Comparison of ENCODE assay signal across 23 cellular contexts in genomic region chr13:24890256-24890655, GRCh38.
DNase-seq lines count a peak whose midpoint lies in the region; ATAC-seq, FAIRE-seq and TF ChIP-seq lines count a peak whose summit lies in the region.
"Had no signal": no experiment of that assay in that cellular context is flagged by ENCODE, and none has a peak within 500 bp of the region (broad histone marks: within the 10 kb centered on the region; RNA-seq: fewer than 3 reads in every experiment).

No MANE protein-coding gene starts in this region.

- peak; percentile 9 for FAIRE-seq in GM12891 (lab: Jason Lieb, UNC)
- FAIRE-seq: A549, GM12892, H1 had no signal

- H3K27me3 ChIP-seq in esophagus muscularis mucosa = no peaks in the 10 kb centered on the region
- no peaks in the 10 kb centered on the region for H3K27me3 ChIP-seq in neuronal stem cell (ENCODE audit: control insufficient read depth in 3 of 3, insufficient read depth in 3 of 3, low read depth in 1 of 3, low read length in 3 of 3)

- peaks cover 4% of the 10 kb centered on the region for H3K79me1 ChIP-seq in neuronal stem cell (ENCODE audit: low read depth, low read length)

- H3K14ac ChIP-seq in neuronal stem cell (ENCODE audit: low read length) = peak overlapping the region; percentile 2

- 100% methylated on average over 7 of the region's 7 CpGs for WGBS in esophagus muscularis mucosa
- no CpG with 5 or more reads among the region's 7 CpGs for WGBS in neuronal stem cell (ENCODE audit: extremely low coverage in 2 of 2, insufficient read length in 2 of 2, insufficient replicate concordance in 1 of 2), 2 donors

- H3K27ac ChIP-seq in esophagus muscularis mucosa (replicated peaks in 1 of 4) = no peak overlapping the region
- H3K27ac ChIP-seq in neuronal stem cell (replicated peaks; ENCODE audit: low read length) = no peak overlapping the region
- H3K27ac ChIP-seq: A549, GM23248 had no signal

- no peak overlapping the region for H2BK15ac ChIP-seq in neuronal stem cell (ENCODE audit: low read length)

- H3K4me1 ChIP-seq in esophagus muscularis mucosa (no peaks in the 10 kb centered on the region), neuronal stem cell (ENCODE audit: control insufficient read depth in 2 of 2, insufficient read depth in 1 of 2, low read depth in 1 of 2, low read length in 2 of 2) (no peaks in the 10 kb centered on the region)
- H3K4me1 ChIP-seq: A549 had no signal

- H3K4ac ChIP-seq in neuronal stem cell (ENCODE audit: low read length) = no peak overlapping the region

- DNase-seq in GM12891 (ENCODE audit: insufficient read length, low spot score) = no peak
- peak; percentile 62 for DNase-seq in esophagus muscularis mucosa (ENCODE audit: extremely low spot score)
- DNase-seq in neuronal stem cell (ENCODE audit: low spot score) = no peak
- DNase-seq in effector CD4-positive, alpha-beta T cell = no peak
- no peak for DNase-seq in NCI-H2196 treated with DMSO at 0.1 percent for 48 hours (lab: John Stamatoyannopoulos, UW; ENCODE audit: unreplicated experiment)
- DNase-seq: 8988T; ACHN; AML-193; C1 segment of cervical spinal cord; Calu3; CD4-positive, alpha-beta memory T cell; COR-L47; DMS53; DMS79 treated with DMSO at 0.1 percent for 48 hours; GF-D8; GM23248; H7; HCEC 1CT had no signal

- ATAC-seq in HG03135 (IDR thresholded peaks at IDR 0.05; ENCODE audit: unreplicated experiment) = no peak
- no peak for ATAC-seq in HG03520 (IDR thresholded peaks at IDR 0.05; ENCODE audit: unreplicated experiment)
- ATAC-seq: A549 had no signal

- H3K18ac ChIP-seq in neuronal stem cell (ENCODE audit: low read length) = no peak overlapping the region

- H3K23ac ChIP-seq in neuronal stem cell (ENCODE audit: low read depth, low read length, poor library complexity) = no peak overlapping the region

- TF ChIP-seq CTCF in esophagus muscularis mucosa (IDR thresholded peaks at IDR 0.05) = no peak

- H3K4me3 ChIP-seq in esophagus muscularis mucosa (no peak overlapping the region), neuronal stem cell (ENCODE audit: low read length in 2 of 2) (no peak overlapping the region)
- H3K4me3 ChIP-seq: A549, GM23248 had no signal

- H4K8ac ChIP-seq in neuronal stem cell (ENCODE audit: low read depth, low read length) = no peak overlapping the region

- no peak overlapping the region for H3K4me2 ChIP-seq in neuronal stem cell (ENCODE audit: insufficient read depth, low read length, poor library complexity, severe bottlenecking)
- H3K4me2 ChIP-seq: A549 had no signal

- H3K9me3 ChIP-seq in esophagus muscularis mucosa = no peaks in the 10 kb centered on the region
- H3K9me3 ChIP-seq in neuronal stem cell (replicated peaks in 1 of 2; ENCODE audit: control insufficient read depth in 2 of 2, insufficient read depth in 1 of 2, low read depth in 1 of 2, low read length in 2 of 2) = peaks cover 0 to 2% of the 10 kb centered on the region in 2 donors
- H3K9me3 ChIP-seq: A549 had no signal

- no peak overlapping the region for H4K91ac ChIP-seq in neuronal stem cell (ENCODE audit: low read depth, low read length, poor library complexity)

- no peak overlapping the region for H3K9ac ChIP-seq in neuronal stem cell (ENCODE audit: low read depth, low read length, poor library complexity)
- H3K9ac ChIP-seq: GM23248 had no signal

- no peak overlapping the region for H2BK120ac ChIP-seq in neuronal stem cell (ENCODE audit: low read depth, low read length)

- peak overlapping the region; percentile 31 for H2BK5ac ChIP-seq in neuronal stem cell (ENCODE audit: low read length)

- no peak overlapping the region for H2AFZ ChIP-seq in neuronal stem cell (ENCODE audit: low read length)
- H2AFZ ChIP-seq: GM23248 had no signal

- peaks cover 0 to 63% (median 41%) of the 10 kb centered on the region in 4 donors for H3K36me3 ChIP-seq in esophagus muscularis mucosa
- H3K36me3 ChIP-seq in neuronal stem cell (replicated peaks in 1 of 2; ENCODE audit: control insufficient read depth in 2 of 2, insufficient read depth in 2 of 2, low read length in 2 of 2) = peaks cover 31 to 85% of the 10 kb centered on the region in 2 donors

- TF ChIP-seq POLR2A in GM12891 (IDR thresholded peaks at IDR 0.05; ENCODE audit: low read depth, low read length) (no peak), esophagus muscularis mucosa (IDR thresholded peaks at IDR 0.05; ENCODE audit: low read depth) (no peak)

- no peak overlapping the region for H2AK5ac ChIP-seq in neuronal stem cell (ENCODE audit: low read depth, low read length)

- intact Hi-C loops in esophagus muscularis mucosa (cut with DNase I) = no loop called here

- no peak overlapping the region for H2BK12ac ChIP-seq in neuronal stem cell (ENCODE audit: low read length)

- TF ChIP-seq EP300 in esophagus muscularis mucosa (IDR thresholded peaks at IDR 0.05) = no peak

TF ChIP-seq in GM12891, 5 proteins besides CTCF, POLR2A, EP300 and RAD21:
- TF ChIP-seq PAX5 (IDR thresholded peaks at IDR 0.05; ENCODE audit: insufficient read depth, low read length, severe bottlenecking) = no peak
- TF ChIP-seq TAF1 (IDR thresholded peaks at IDR 0.05; ENCODE audit: low read depth, low read length) = no peak
- no peak for TF ChIP-seq SPI1 (IDR thresholded peaks at IDR 0.05; ENCODE audit: low read depth, low read length)
- TF ChIP-seq POLR2AphosphoS5 (IDR thresholded peaks at IDR 0.05; ENCODE audit: low read depth, low read length) = no peak
- no peak for TF ChIP-seq POU2F2 (IDR thresholded peaks at IDR 0.05; ENCODE audit: low read depth, low read length)
